In the genomic region with DNA sequence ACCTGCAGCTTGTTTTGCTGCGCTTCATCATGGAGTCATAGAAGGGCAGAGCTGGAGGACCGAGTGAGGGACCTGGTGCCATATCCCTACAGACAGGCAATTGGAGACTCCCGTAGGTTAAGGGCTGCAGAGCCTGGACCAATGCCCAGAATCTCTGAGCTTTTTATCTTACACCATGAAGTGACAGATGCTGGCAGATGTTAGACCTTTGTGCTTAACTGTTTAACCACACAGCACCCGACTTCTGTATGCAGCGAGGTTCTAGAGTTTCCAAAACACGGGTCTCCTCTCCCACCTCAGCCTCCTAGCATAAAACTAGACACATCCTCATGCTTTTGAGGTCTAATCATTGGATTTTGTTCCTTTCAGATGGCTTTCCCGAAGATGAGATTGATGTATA, we compare ENCODE assay signal across 11 cellular contexts. TPM values are rescaled to one million over a fixed set of nuclear protein-coding genes. Genes with fewer than 3 reads are reported as not detected.
A peak's percentile ranks its signal among the peaks of the same experiment; 100 is the strongest.
DNase-seq lines count a peak whose midpoint lies in the region; ATAC-seq and TF ChIP-seq lines count a peak whose summit lies in the region.
"Had no signal": no experiment of that assay in that cellular context is flagged by ENCODE, and none has a peak within 500 bp of the region (broad histone marks: within the 10 kb centered on the region; RNA-seq: fewer than 3 reads in every experiment).

No MANE protein-coding gene starts in this region.

- H3K36me3 ChIP-seq in adrenal gland (replicated peaks in 1 of 2): no peaks in the 10 kb centered on the region
- no peaks in the 10 kb centered on the region for H3K36me3 ChIP-seq in lower lobe of right lung
- H3K36me3 ChIP-seq in testis (ENCODE audit: low read depth, missing control alignments): no peaks in the 10 kb centered on the region

- H3K9me3 ChIP-seq in adrenal gland (replicated peaks in 1 of 3) (no peaks in the 10 kb centered on the region), lower lobe of right lung (no peaks in the 10 kb centered on the region), testis (no peaks in the 10 kb centered on the region)

- TF ChIP-seq POLR2A in adrenal gland (IDR thresholded peaks at IDR 0.05): no peak
- TF ChIP-seq POLR2A in testis (IDR thresholded peaks at IDR 0.05): no peak

- H3K27me3 ChIP-seq in adrenal gland (no peaks in the 10 kb centered on the region), lower lobe of right lung (ENCODE audit: low read depth) (no peaks in the 10 kb centered on the region), testis (no peaks in the 10 kb centered on the region)

- intact Hi-C loops in adrenal gland (cut with DNase I) (no loop called here), lower lobe of right lung (cut with DNase I) (no loop called here), testis (cut with DNase I; ENCODE audit: low total_unique reads) (no loop called here)

- no peaks in the 10 kb centered on the region for H3K4me1 ChIP-seq in adrenal gland (replicated peaks in 1 of 2)
- H3K4me1 ChIP-seq in lower lobe of right lung: peaks cover 8% of the 10 kb centered on the region
- H3K4me1 ChIP-seq in testis: no peaks in the 10 kb centered on the region

- H3K27ac ChIP-seq in adrenal gland: peak overlapping the region in 1 of 5 donors; percentile 24
- no peak overlapping the region for H3K27ac ChIP-seq in lower lobe of right lung
- no peak overlapping the region for H3K27ac ChIP-seq in testis

- no peak for ATAC-seq in lower lobe of right lung
- ATAC-seq in HG02759 (IDR thresholded peaks at IDR 0.05; ENCODE audit: unreplicated experiment): no peak

- DNase-seq in AG08396 (ENCODE audit: low spot score) (peak; percentile 29), LHCN-M2 (ENCODE audit: low read depth) (peak; percentile 95), adrenal gland (peak in 6 of 7 donors; percentile 21 to 82 (median 48)), lower lobe of right lung (no peak), testis (no peak), mesenteric fat pad (ENCODE audit: low spot score) (no peak)
- no peak for DNase-seq in activated CD4-positive, alpha-beta T cell treated with anti-CD3 and anti-CD28 coated beads for 1 hour
- DNase-seq: CD8-positive, alpha-beta memory T cell had no signal

- H3K4me3 ChIP-seq in adrenal gland (no peak overlapping the region), lower lobe of right lung (peak overlapping the region; percentile 24), testis (no peak overlapping the region)

- WGBS in adrenal gland, 4 donors: 28 to 32% (median 29%) methylated on average over 7 of the region's 7 CpGs
- WGBS in testis, 2 donors: 39 to 41% methylated on average over 7 of the region's 7 CpGs

- no peak for TF ChIP-seq CTCF in adrenal gland (IDR thresholded peaks at IDR 0.05)
- TF ChIP-seq CTCF in lower lobe of right lung (IDR thresholded peaks at IDR 0.05): no peak
- no peak for TF ChIP-seq CTCF in testis (IDR thresholded peaks at IDR 0.05)

RNA-seq across cellular contexts. Expression of a gene that starts 47.5 kb away (rescaled TPM):
- total RNA-seq in LHCN-M2 (2014; rRNA removed) (1.3 and 1.6 TPM in 2 replicates), adrenal gland (under 1 TPM in 6 of 8 donors, not detected in 2; 0.08 to 0.60 (median 0.23) TPM), lower lobe of right lung (1.5 TPM), testis (1 to 10 TPM; 2.7 to 2.8 TPM), mesenteric fat pad (0.06 TPM)
- 0.22 TPM for polyA plus RNA-seq in LHCN-M2 (2012)
- polyA plus RNA-seq in adrenal gland (under 1 TPM; 0.07 to 0.56 (median 0.33) TPM), testis (ENCODE audit: insufficient read depth, low read depth, low replicate concordance) (1.0 TPM)
- total RNA-seq: activated T-helper 2 cell treated with anti-CD3 and anti-CD28 coated beads, Interferon-gamma antibody, Interleukin-2, Interleukin-4, amounts not matched to agents 10 μg/mL and 5 μg/mL and 100 μg/mL, durations not matched to agents 14 hours and 24 hours and 36 hours; CD8-positive, alpha-beta memory T cell; SK-MEL-5 had no signal
- polyA plus RNA-seq: CD8-positive, alpha-beta memory T cell had no signal

Comparison
In these comparisons a context has a peak if more than half of its experiments do, and no peak if none do; other contexts are left out.
1. DNase-seq: peak in AG08396 (single experiment), LHCN-M2 (single experiment) and adrenal gland (6 of 7); none in lower lobe of right lung (single experiment), testis (single experiment), activated CD4-positive, alpha-beta T cell treated with anti-CD3 and anti-CD28 coated beads for 1 hour (single experiment) and mesenteric fat pad (single experiment).